In the genomic region with DNA sequence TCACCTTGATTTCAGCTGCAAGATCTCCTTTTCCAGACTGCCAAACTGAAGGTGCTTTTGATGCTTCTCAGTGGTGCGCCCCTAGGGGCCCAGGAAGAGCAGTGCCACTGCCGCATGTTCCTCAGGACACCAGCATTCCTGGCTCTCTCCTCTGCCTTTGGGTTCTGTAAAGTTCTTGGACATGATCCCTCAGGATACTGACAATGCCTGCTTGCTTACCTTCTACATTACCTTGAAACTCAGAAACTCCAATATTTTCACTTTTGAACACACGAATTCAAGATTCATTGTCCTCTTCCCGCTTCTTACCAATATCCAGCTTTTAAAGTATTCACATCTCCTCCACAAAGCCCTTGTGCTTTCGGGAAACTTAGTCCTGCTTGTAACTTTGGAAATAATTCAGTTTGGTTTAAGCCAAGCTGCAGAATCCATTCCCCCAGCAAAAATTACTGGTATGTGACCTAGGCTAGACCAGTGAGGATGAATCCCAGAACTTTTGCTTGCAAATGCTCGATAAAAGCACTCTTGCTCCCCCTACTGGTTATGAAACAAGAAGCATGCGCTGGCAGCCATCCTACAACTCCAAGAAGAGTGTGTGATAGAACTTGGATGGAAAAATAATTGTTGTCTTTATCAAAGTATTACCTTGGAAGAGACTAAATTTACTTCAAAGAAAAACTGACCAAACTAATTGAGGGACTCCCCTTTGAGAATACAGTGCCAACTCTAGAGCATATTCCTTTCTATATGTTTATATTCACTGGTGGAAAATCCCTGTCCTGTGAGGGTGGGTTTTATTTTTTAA, we compare ENCODE assay signal across 9 cellular contexts. TPM values are rescaled to one million over a fixed set of nuclear protein-coding genes. Genes with fewer than 3 reads are reported as not detected.
DNase-seq lines count a peak whose midpoint lies in the region; ATAC-seq and TF ChIP-seq lines count a peak whose summit lies in the region.
"Had no signal": no experiment of that assay in that cellular context is flagged by ENCODE, and none has a peak within 500 bp of the region (broad histone marks: within the 10 kb centered on the region; RNA-seq: fewer than 3 reads in every experiment).

No MANE protein-coding gene starts in this region.

- TF ChIP-seq CTCF in PC-9 (conservative IDR thresholded peaks at IDR 0.05) (peak; percentile 92), glutamatergic neuron (IDR thresholded peaks at IDR 0.05; ENCODE audit: partially characterized antibody, unreplicated experiment) (peak; percentile 87), parathyroid adenoma (IDR thresholded peaks at IDR 0.05) (peak; percentile 44)

- POLR2A ChIA-PET in PC-9 (lab: Charles Lee; ENCODE audit: unreplicated experiment) = interaction anchor here (0.5 kb wide), 1 partner anchor 78 kb away, joined by 3 read pairs; no protein-coding TSS in a partner anchor

- no peak overlapping the region for H3K4me3 ChIP-seq in PC-9
- H3K4me3 ChIP-seq in parathyroid adenoma (ENCODE audit: low read depth, low read length) = no peak overlapping the region

- no TSS peak for BruUV-seq in PC-9 (replicated peaks; lab: Mats Ljungman, UMichigan)

- H3K9me3 ChIP-seq in PC-9 (ENCODE audit: insufficient read depth, low read depth) (no peaks in the 10 kb centered on the region), parathyroid adenoma (ENCODE audit: control insufficient read depth, low read length) (no peaks in the 10 kb centered on the region)

- no peaks in the 10 kb centered on the region for H3K79me2 ChIP-seq in PC-9 (ENCODE audit: low read depth)
- no peaks in the 10 kb centered on the region for H3K79me2 ChIP-seq in parathyroid adenoma

- H3K9ac ChIP-seq in parathyroid adenoma = no peak overlapping the region

- H3K27me3 ChIP-seq in PC-9 (ENCODE audit: insufficient read depth, low read depth) (0 out of 2 replicates have a peak, but pooled peaks cover 1% of the 10 kb centered on the region), parathyroid adenoma (ENCODE audit: control insufficient read depth, insufficient read depth, low read length) (no peaks in the 10 kb centered on the region)

- H3K36me3 Mint-ChIP-seq in activated naive CD4-positive, alpha-beta T cell treated with anti-CD3 and anti-CD28 coated beads, Interleukin-2, amount 10 ng/mL, durations not matched to agents 7 days and 5 days = peaks cover 26% of the 10 kb centered on the region
- H3K36me3 Mint-ChIP-seq in glutamatergic neuron (ENCODE audit: unreplicated experiment) = no peaks in the 10 kb centered on the region

- H3K4me2 ChIP-seq in PC-9 (no peak overlapping the region), parathyroid adenoma (ENCODE audit: low read length) (peak overlapping the region; percentile 22)

- H3K27ac Mint-ChIP-seq in activated naive CD4-positive, alpha-beta T cell treated with anti-CD3 and anti-CD28 coated beads, Interleukin-2, amount 10 ng/mL, durations not matched to agents 7 days and 5 days = peak overlapping the region; percentile 93
- H3K27ac Mint-ChIP-seq in glutamatergic neuron (ENCODE audit: unreplicated experiment) = no peak overlapping the region

- ATAC-seq in GM21717 (IDR thresholded peaks at IDR 0.05; ENCODE audit: unreplicated experiment) = peak; percentile 30

- H3K4me1 ChIP-seq in PC-9 (replicated peaks; ENCODE audit: insufficient read depth) (no peaks in the 10 kb centered on the region), parathyroid adenoma (no peaks in the 10 kb centered on the region)

- no peak overlapping the region for H2AFZ ChIP-seq in PC-9
- H2AFZ ChIP-seq in parathyroid adenoma = peak overlapping the region; percentile 70

- H3K9me3 Mint-ChIP-seq in activated naive CD4-positive, alpha-beta T cell treated with anti-CD3 and anti-CD28 coated beads, Interleukin-2, amount 10 ng/mL, durations not matched to agents 7 days and 5 days = no peaks in the 10 kb centered on the region
- H3K9me3 Mint-ChIP-seq in glutamatergic neuron (ENCODE audit: unreplicated experiment) = no peaks in the 10 kb centered on the region

- H3K9me2 ChIP-seq in PC-9 (ENCODE audit: insufficient read depth) = no peaks in the 10 kb centered on the region

- no peak overlapping the region for H3K27ac ChIP-seq in PC-9
- no peak overlapping the region for H3K27ac ChIP-seq in parathyroid adenoma

- H3K4me1 Mint-ChIP-seq in activated naive CD4-positive, alpha-beta T cell treated with anti-CD3 and anti-CD28 coated beads, Interleukin-2, amount 10 ng/mL, durations not matched to agents 7 days and 5 days = peaks cover 55% of the 10 kb centered on the region
- H3K4me1 Mint-ChIP-seq in glutamatergic neuron (ENCODE audit: low read depth, unreplicated experiment) = peaks cover 2% of the 10 kb centered on the region

- DNase-seq in GDM1 (lab: John Stamatoyannopoulos, UW) = peak; percentile 54
- DNase-seq in HuH-7 (ENCODE audit: low spot score) = peak; percentile 74
- peak; percentile 58 for DNase-seq in PC-9
- DNase-seq in activated naive CD4-positive, alpha-beta T cell treated with anti-CD3 and anti-CD28 coated beads, Interleukin-2, amount 10 ng/mL, durations not matched to agents 7 days and 5 days = peak; percentile 57
- DNase-seq in glutamatergic neuron = peak; percentile 64
- DNase-seq in cortex of kidney (lab: John Stamatoyannopoulos, UW) = no peak

- no peaks in the 10 kb centered on the region for H3K27me3 Mint-ChIP-seq in activated naive CD4-positive, alpha-beta T cell treated with anti-CD3 and anti-CD28 coated beads, Interleukin-2, amount 10 ng/mL, durations not matched to agents 7 days and 5 days
- no peaks in the 10 kb centered on the region for H3K27me3 Mint-ChIP-seq in glutamatergic neuron (ENCODE audit: unreplicated experiment)

- CTCF ChIA-PET in PC-9 (lab: Charles Lee) = interaction anchor here (0.6 to 1.0 kb wide), 4 partner anchors 36 to 880 kb away, joined by 4 to 11 read pairs (median 5); no protein-coding TSS in a partner anchor
- CTCF ChIA-PET in activated naive CD4-positive, alpha-beta T cell treated with anti-CD3 and anti-CD28 coated beads, Interleukin-2, amount 10 ng/mL, durations not matched to agents 7 days and 5 days (lab: Charles Lee) = interaction anchor here (0.6 to 2.5 kb wide), 23 partner anchors 8 to 885 kb away, joined by 3 to 7 read pairs (median 3); a partner anchor contains a TSS

- no peaks in the 10 kb centered on the region for H3K36me3 ChIP-seq in PC-9 (ENCODE audit: low read depth)
- H3K36me3 ChIP-seq in parathyroid adenoma (ENCODE audit: control insufficient read depth, insufficient read depth, low read length) = no peaks in the 10 kb centered on the region

- no peaks in the 10 kb centered on the region for H3F3A ChIP-seq in PC-9 (ENCODE audit: insufficient read depth, low read depth)

- intact Hi-C loops in PC-9 (cut with micrococcal nuclease; ENCODE audit: unreplicated experiment) = no loop called here

- H3K4me3 Mint-ChIP-seq in activated naive CD4-positive, alpha-beta T cell treated with anti-CD3 and anti-CD28 coated beads, Interleukin-2, amount 10 ng/mL, durations not matched to agents 7 days and 5 days = peak overlapping the region; percentile 64
- no peak overlapping the region for H3K4me3 Mint-ChIP-seq in glutamatergic neuron (ENCODE audit: unreplicated experiment)

- H4K20me1 ChIP-seq in PC-9 (ENCODE audit: insufficient read depth) = no peaks in the 10 kb centered on the region

RNA-seq across cellular contexts. Expression of a gene that starts 16.5 kb away (rescaled TPM):
- total RNA-seq in PC-9 (2021) = not detected in 2 replicates
- not detected for total RNA-seq in glutamatergic neuron (ENCODE audit: unreplicated experiment)
- total RNA-seq: subcutaneous adipose tissue had no signal

RNA-seq across cellular contexts. Expression of a gene that starts 51.2 kb away (rescaled TPM):
- total RNA-seq in PC-9 (2021) (7.1 and 10.3 TPM in 2 replicates), glutamatergic neuron (ENCODE audit: unreplicated experiment) (3.8 TPM)

RNA-seq across cellular contexts. Expression of a gene that starts 54.4 kb away (rescaled TPM):
- 40.6 and 67.5 TPM in 2 replicates for total RNA-seq in PC-9 (2021)
- 44.3 TPM for total RNA-seq in glutamatergic neuron (ENCODE audit: unreplicated experiment)
